Comparison of ENCODE assay signal across 9 cellular contexts in genomic region chr1:111737216-111738132, GRCh38. TPM values are rescaled to one million over a fixed set of nuclear protein-coding genes. Genes with fewer than 3 reads are reported as not detected.
DNase-seq lines count a peak whose midpoint lies in the region; ATAC-seq lines count a peak whose summit lies in the region.
"Had no signal": no experiment of that assay in that cellular context is flagged by ENCODE, and none has a peak within 500 bp of the region (broad histone marks: within the 10 kb centered on the region; RNA-seq: fewer than 3 reads in every experiment).

No MANE protein-coding gene starts in this region.

- peak overlapping the region; percentile 71 to 88 (median 79) for H3K4me3 ChIP-seq in subcutaneous abdominal adipose tissue (ENCODE audit: low read depth in 1 of 5, low read length in 5 of 5)

- peaks cover 34% of the 10 kb centered on the region for H3K27me3 Mint-ChIP-seq in T-helper 2 cell treated with Interferon-gamma antibody and Interleukin-4, amounts not matched to agents 5 μg/mL and 100 μg/mL, for 36 hours (ENCODE audit: low read depth)
- H3K27me3 Mint-ChIP-seq in activated CD8-positive, alpha-beta memory T cell treated with anti-CD3 and anti-CD28 coated beads, Interleukin-2, amount 10 ng/mL, durations not matched to agents 7 days and 5 days: peaks cover 40% of the 10 kb centered on the region
- H3K27me3 Mint-ChIP-seq in immature natural killer cell (ENCODE audit: low read depth in 3 of 3): peaks cover 18 to 29% (median 28%) of the 10 kb centered on the region in 3 donors

- no peak for ATAC-seq in activated CD8-positive, alpha-beta memory T cell treated with anti-CD3 and anti-CD28 coated beads, Interleukin-2, amount 10 ng/mL, durations not matched to agents 7 days and 5 days

- H3K4me1 Mint-ChIP-seq in T-helper 2 cell treated with Interferon-gamma antibody and Interleukin-4, amounts not matched to agents 5 μg/mL and 100 μg/mL, for 36 hours (ENCODE audit: low read depth): peaks cover 21% of the 10 kb centered on the region
- H3K4me1 Mint-ChIP-seq in activated CD8-positive, alpha-beta memory T cell treated with anti-CD3 and anti-CD28 coated beads, Interleukin-2, amount 10 ng/mL, durations not matched to agents 7 days and 5 days: peaks cover 27% of the 10 kb centered on the region
- peaks cover 21 to 24% of the 10 kb centered on the region in 2 donors for H3K4me1 Mint-ChIP-seq in immature natural killer cell

- H3K27ac ChIP-seq in subcutaneous abdominal adipose tissue (ENCODE audit: low read depth, low read length): peak overlapping the region; percentile 94

- CTCF ChIA-PET in activated CD8-positive, alpha-beta memory T cell treated with anti-CD3 and anti-CD28 coated beads, Interleukin-2, amount 10 ng/mL, durations not matched to agents 7 days and 5 days (lab: Charles Lee): interaction anchor here (0.8 to 6.4 kb wide), 12 partner anchors 9 to 230 kb away, joined by 3 to 50 read pairs (median 6); no protein-coding TSS in a partner anchor

- peak overlapping the region; percentile 45 for H3K27ac Mint-ChIP-seq in T-helper 2 cell treated with Interferon-gamma antibody and Interleukin-4, amounts not matched to agents 5 μg/mL and 100 μg/mL, for 36 hours
- H3K27ac Mint-ChIP-seq in activated CD8-positive, alpha-beta memory T cell treated with anti-CD3 and anti-CD28 coated beads, Interleukin-2, amount 10 ng/mL, durations not matched to agents 7 days and 5 days: peak overlapping the region; percentile 16
- H3K27ac Mint-ChIP-seq in immature natural killer cell: peak overlapping the region in 2 of 6 donors; percentile 1 to 72

- H3K9ac ChIP-seq in subcutaneous abdominal adipose tissue (ENCODE audit: low read length in 5 of 5): peak overlapping the region; percentile 39 to 78 (median 71)

- H3K4me3 Mint-ChIP-seq in T-helper 2 cell treated with Interferon-gamma antibody and Interleukin-4, amounts not matched to agents 5 μg/mL and 100 μg/mL, for 36 hours: peak overlapping the region; percentile 72
- H3K4me3 Mint-ChIP-seq in activated CD8-positive, alpha-beta memory T cell treated with anti-CD3 and anti-CD28 coated beads, Interleukin-2, amount 10 ng/mL, durations not matched to agents 7 days and 5 days: peak overlapping the region; percentile 82
- peak overlapping the region; percentile 76 to 90 (median 81) for H3K4me3 Mint-ChIP-seq in immature natural killer cell

- H3K9me3 ChIP-seq in subcutaneous abdominal adipose tissue (ENCODE audit: control insufficient read depth in 5 of 5, low read length in 5 of 5): no peaks in the 10 kb centered on the region

- peaks cover 0 to 7% (median 0%) of the 10 kb centered on the region in 5 donors for H3K36me3 ChIP-seq in subcutaneous abdominal adipose tissue (ENCODE audit: control insufficient read depth in 5 of 5, insufficient read depth in 5 of 5, low read length in 5 of 5)

- DNase-seq in T-helper 2 cell treated with Interferon-gamma antibody and Interleukin-4, amounts not matched to agents 5 μg/mL and 100 μg/mL, for 36 hours (ENCODE audit: low spot score): no peak
- DNase-seq in T-helper 2 cell (no peak), immature natural killer cell (no peak), germinal center (ENCODE audit: low spot score) (no peak), NCI-H2029 treated with DMSO at 0.1 percent for 48 hours (lab: John Stamatoyannopoulos, UW) (no peak), posterior cingulate gyrus (no peak)
- no peak for DNase-seq in activated CD8-positive, alpha-beta memory T cell treated with anti-CD3 and anti-CD28 coated beads, Interleukin-2, amount 10 ng/mL, durations not matched to agents 7 days and 5 days
- DNase-seq: KG1 had no signal

- H3K4me1 ChIP-seq in subcutaneous abdominal adipose tissue (ENCODE audit: control insufficient read depth in 5 of 5, insufficient read depth in 5 of 5, low read length in 5 of 5): peaks cover 32 to 80% (median 76%) of the 10 kb centered on the region in 5 donors

- H3K36me3 Mint-ChIP-seq in T-helper 2 cell treated with Interferon-gamma antibody and Interleukin-4, amounts not matched to agents 5 μg/mL and 100 μg/mL, for 36 hours (ENCODE audit: low read depth): no peaks in the 10 kb centered on the region
- no peaks in the 10 kb centered on the region for H3K36me3 Mint-ChIP-seq in activated CD8-positive, alpha-beta memory T cell treated with anti-CD3 and anti-CD28 coated beads, Interleukin-2, amount 10 ng/mL, durations not matched to agents 7 days and 5 days
- no peaks in the 10 kb centered on the region for H3K36me3 Mint-ChIP-seq in immature natural killer cell

- H3K27me3 ChIP-seq in subcutaneous abdominal adipose tissue (ENCODE audit: control insufficient read depth in 5 of 5, insufficient read depth in 4 of 5, low read length in 5 of 5): no peaks in the 10 kb centered on the region

- H3K9me3 Mint-ChIP-seq in T-helper 2 cell treated with Interferon-gamma antibody and Interleukin-4, amounts not matched to agents 5 μg/mL and 100 μg/mL, for 36 hours: no peaks in the 10 kb centered on the region
- no peaks in the 10 kb centered on the region for H3K9me3 Mint-ChIP-seq in activated CD8-positive, alpha-beta memory T cell treated with anti-CD3 and anti-CD28 coated beads, Interleukin-2, amount 10 ng/mL, durations not matched to agents 7 days and 5 days (ENCODE audit: low read depth)
- no peaks in the 10 kb centered on the region for H3K9me3 Mint-ChIP-seq in immature natural killer cell

- intact Hi-C loops in posterior cingulate gyrus (cut with DNase I): loop anchor here (1.0 kb wide), 1 partner anchor 18 kb away; the partner anchor contains the start of gene DDX20

RNA-seq across cellular contexts. Expression of gene INKA2, which starts 1.7 kb away (rescaled TPM):
- 1 to 10 TPM; 1.7 to 1.9 TPM for total RNA-seq in activated CD8-positive, alpha-beta memory T cell treated with anti-CD3 and anti-CD28 coated beads, Interleukin-2, amount 10 ng/mL, durations not matched to agents 7 days and 5 days
- polyA plus RNA-seq in immature natural killer cell: under 1 TPM in 2 of 3 donors, not detected in 1; 0.39 to 0.83 TPM

RNA-seq across cellular contexts. Expression of gene DDX20, which starts 18.2 kb away (rescaled TPM):
- total RNA-seq in activated CD8-positive, alpha-beta memory T cell treated with anti-CD3 and anti-CD28 coated beads, Interleukin-2, amount 10 ng/mL, durations not matched to agents 7 days and 5 days: 10 to 100 TPM; 14.1 to 17.9 TPM
- polyA plus RNA-seq in immature natural killer cell: 10 to 100 TPM in 1 of 3 donors, 1 to 10 TPM in 2; 4.1 to 12.3 (median 7.2) TPM
